In genomic region chr2:214574077-214574775, GRCh38 we compare ENCODE assay signal across 20 cellular contexts.
DNase-seq lines count a peak whose midpoint lies in the region; ATAC-seq lines count a peak whose summit lies in the region.
"Had no signal": no experiment of that assay in that cellular context is flagged by ENCODE, and none has a peak within 500 bp of the region (broad histone marks: within the 10 kb centered on the region; RNA-seq: fewer than 3 reads in every experiment).

No MANE protein-coding gene starts in this region.

- peak overlapping the region; percentile 71 for H3K27ac Mint-ChIP-seq in stimulated activated naive B cell treated with anti-CD40 and anti-IgM and Interleukin-4, amounts not matched to agents 10 μg/mL and 1 μg/mL and 100 μg/mL, for 72 hours

- H3K4me3 ChIP-seq in endocrine pancreas (ENCODE audit: control insufficient read depth, insufficient read depth, low read length), result peak overlapping the region; percentile 78
- H3K4me3 ChIP-seq: left lung, PC-9, testis had no signal

- H3K36me3 Mint-ChIP-seq in stimulated activated naive B cell treated with anti-CD40 and anti-IgM and Interleukin-4, amounts not matched to agents 10 μg/mL and 1 μg/mL and 100 μg/mL, for 72 hours, result no peaks in the 10 kb centered on the region

- H3K4me1 Mint-ChIP-seq in stimulated activated naive B cell treated with anti-CD40 and anti-IgM and Interleukin-4, amounts not matched to agents 10 μg/mL and 1 μg/mL and 100 μg/mL, for 72 hours, result peaks cover 11 to 14% of the 10 kb centered on the region in 2 donors

- no peaks in the 10 kb centered on the region for H3K9me3 Mint-ChIP-seq in stimulated activated naive B cell treated with anti-CD40 and anti-IgM and Interleukin-4, amounts not matched to agents 10 μg/mL and 1 μg/mL and 100 μg/mL, for 72 hours
- H3K9me3 Mint-ChIP-seq: central memory CD8-positive, alpha-beta T cell had no signal

- no peaks in the 10 kb centered on the region for H3K36me3 ChIP-seq in endocrine pancreas (ENCODE audit: control insufficient read depth, insufficient read depth, low read length)
- H3K36me3 ChIP-seq: left lung had no signal

- no peak overlapping the region for H3K9ac ChIP-seq in endocrine pancreas (ENCODE audit: control insufficient read depth, insufficient read depth, low read length)

- DNase-seq in NCI-H2107 (lab: John Stamatoyannopoulos, UW) (peak; percentile 1), GF-D8 (lab: John Stamatoyannopoulos, UW) (no peak)
- DNase-seq in stimulated activated naive B cell treated with anti-CD40 and anti-IgM and Interleukin-4, amounts not matched to agents 10 μg/mL and 1 μg/mL and 100 μg/mL, for 72 hours, result no peak
- DNase-seq: activated effector memory CD4-positive, alpha-beta T cell treated with Interleukin-2 at 50 U/mL for 16 hours; AML-193; Calu3; foreskin fibroblast; left lung; NCI-H146; PC-9; stimulated activated CD4-positive, alpha-beta T cell treated with anti-CD3 and anti-CD28 coated beads, Interleukin-4, amount 100 ng/mL, for 24 hours; stimulated activated CD8-positive, alpha-beta memory T cell treated with anti-CD3 and anti-CD28 coated beads, Interleukin-4, amount 100 ng/mL, for 48 hours; T-helper 9 cell; testis had no signal

- H3K4me3 Mint-ChIP-seq in stimulated activated naive B cell treated with anti-CD40 and anti-IgM and Interleukin-4, amounts not matched to agents 10 μg/mL and 1 μg/mL and 100 μg/mL, for 72 hours, result peak overlapping the region; percentile 26 to 52
- H3K4me3 Mint-ChIP-seq: central memory CD8-positive, alpha-beta T cell had no signal

- H3K9me3 ChIP-seq in endocrine pancreas (ENCODE audit: control insufficient read depth, low read length), result no peaks in the 10 kb centered on the region
- H3K9me3 ChIP-seq: left lung, testis had no signal

- H3K27me3 Mint-ChIP-seq in stimulated activated naive B cell treated with anti-CD40 and anti-IgM and Interleukin-4, amounts not matched to agents 10 μg/mL and 1 μg/mL and 100 μg/mL, for 72 hours, result peaks cover 0 to 4% of the 10 kb centered on the region in 2 donors

- peak; percentile 48 for ATAC-seq in GM18861 (IDR thresholded peaks at IDR 0.05; ENCODE audit: unreplicated experiment)
- ATAC-seq in stimulated activated naive B cell treated with anti-CD40 and anti-IgM and Interleukin-4, amounts not matched to agents 10 μg/mL and 1 μg/mL and 100 μg/mL, for 72 hours (replicated peaks), result peak in 1 of 2 donors; percentile 53
- no peak for ATAC-seq in GM21529 (IDR thresholded peaks at IDR 0.05; ENCODE audit: unreplicated experiment)
- ATAC-seq in HG02588 (IDR thresholded peaks at IDR 0.05; ENCODE audit: unreplicated experiment), result no peak
- ATAC-seq: HCT116, left lung had no signal

- H3K4me1 ChIP-seq in endocrine pancreas (ENCODE audit: control insufficient read depth, insufficient read depth, low read length), result no peaks in the 10 kb centered on the region
- H3K4me1 ChIP-seq: left lung, testis had no signal

- no peaks in the 10 kb centered on the region for H3K27me3 ChIP-seq in endocrine pancreas (ENCODE audit: control insufficient read depth, insufficient read depth, low read length)
- H3K27me3 ChIP-seq: left lung, testis had no signal
